Comparison of ENCODE assay signal across 16 cellular contexts in genomic region chr14:80585506-80585835, GRCh38.
"Had no signal": no experiment of that assay in that cellular context is flagged by ENCODE, and none has a peak within 500 bp of the region (broad histone marks: within the 10 kb centered on the region; RNA-seq: fewer than 3 reads in every experiment).

No MANE protein-coding gene starts in this region.

- ATAC-seq: activated CD8-positive, alpha-beta T cell treated with anti-CD3 and anti-CD28 coated beads for 36 hours; activated T-cell treated with anti-CD3 and anti-CD28 coated beads, Interleukin-2, amount 50 U/mL, for 4 hours; stimulated activated naive CD8-positive, alpha-beta T cell treated with anti-CD3 and anti-CD28 coated beads, Interleukin-15, Interleukin-2, amounts not matched to agents 100 U/mL and 50 U/mL, for 24 hours had no signal

- DNase-seq: activated CD4-positive, alpha-beta T cell treated with anti-CD3 and anti-CD28 coated beads for 4 hours; activated CD8-positive, alpha-beta T cell treated with anti-CD3 and anti-CD28 coated beads for 36 hours; activated effector memory CD4-positive, alpha-beta T cell treated with Interleukin-2 at 50 U/mL for 16 hours; activated naive CD4-positive, alpha-beta T cell treated with anti-CD3 and anti-CD28 coated beads, Interleukin-2, amount 50 U/mL, for 16 hours; activated T-cell treated with anti-CD3 and anti-CD28 coated beads, Interleukin-2, amount 50 U/mL, for 4 hours; adrenal gland; central memory CD4-positive, alpha-beta T cell; left ventricle myocardium inferior; nucleus accumbens; right lobe of liver; stimulated activated naive CD8-positive, alpha-beta T cell treated with anti-CD3 and anti-CD28 coated beads, Interleukin-15, Interleukin-2, amounts not matched to agents 100 U/mL and 50 U/mL, for 24 hours; T-helper 2 cell had no signal

- H3K4me3 Mint-ChIP-seq: activated CD8-positive, alpha-beta T cell treated with anti-CD3 and anti-CD28 coated beads for 36 hours; activated T-cell treated with anti-CD3 and anti-CD28 coated beads, Interleukin-2, amount 50 U/mL, for 4 hours; memory B cell; nephron; WTC11 had no signal

- H3K27ac Mint-ChIP-seq: activated CD8-positive, alpha-beta T cell treated with anti-CD3 and anti-CD28 coated beads for 36 hours; memory B cell; nephron; WTC11 had no signal

- H3K4me1 Mint-ChIP-seq: memory B cell, WTC11 had no signal

- H3K4me3 ChIP-seq: adrenal gland, coronary artery, left ventricle myocardium inferior, right lobe of liver had no signal

- H3K27me3 ChIP-seq: adrenal gland, right lobe of liver had no signal

- H3K9me3 ChIP-seq: right lobe of liver had no signal

- H3K4me1 ChIP-seq: right lobe of liver had no signal

- H3K27me3 Mint-ChIP-seq: activated CD8-positive, alpha-beta T cell treated with anti-CD3 and anti-CD28 coated beads for 36 hours; memory B cell had no signal

- H3K36me3 Mint-ChIP-seq: WTC11 had no signal

- H3K9me3 Mint-ChIP-seq: activated CD8-positive, alpha-beta T cell treated with anti-CD3 and anti-CD28 coated beads for 36 hours had no signal

- H3K36me3 ChIP-seq: adrenal gland, left ventricle myocardium inferior, right lobe of liver had no signal

- H3K27ac ChIP-seq: adrenal gland, coronary artery, left ventricle myocardium inferior, right lobe of liver had no signal
